In the genomic region with DNA sequence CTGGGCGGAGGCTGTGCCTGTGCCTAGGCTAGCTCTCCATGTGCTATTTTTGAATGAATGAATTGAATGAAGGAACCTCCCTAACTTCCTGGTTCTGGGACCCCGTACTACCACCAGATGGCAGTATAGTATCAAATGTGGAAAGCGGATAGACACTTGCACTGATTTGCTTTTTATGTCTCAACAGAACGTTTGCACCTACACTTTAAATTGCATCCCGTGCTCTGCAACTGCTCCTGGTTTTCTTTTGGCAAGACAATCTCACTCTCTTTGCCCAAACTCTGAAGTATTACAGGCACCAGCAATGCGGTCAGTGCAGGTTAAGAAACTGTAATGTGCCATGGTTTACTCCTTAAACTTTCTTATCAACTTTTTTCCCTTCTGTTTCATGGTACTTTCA, we compare ENCODE assay signal across 8 cellular contexts. TPM values are rescaled to one million over a fixed set of nuclear protein-coding genes. Genes with fewer than 3 reads are reported as not detected.
DNase-seq lines count a peak whose midpoint lies in the region; FAIRE-seq and TF ChIP-seq lines count a peak whose summit lies in the region.

No MANE protein-coding gene starts in this region.

- H3K4me3 Mint-ChIP-seq in mesothelial cell of epicardium, result no peak overlapping the region

- no peaks in the 10 kb centered on the region; a peak in 1 of 4 replicates for H3K9me3 ChIP-seq in H1 (ENCODE audit: insufficient read depth in 2 of 2, low read depth in 1 of 2, low read length in 1 of 2)
- no peaks in the 10 kb centered on the region for H3K9me3 ChIP-seq in uterus

- H3K23ac ChIP-seq in H1 (ENCODE audit: insufficient read length), result no peak overlapping the region

- H2BK5ac ChIP-seq in H1 (ENCODE audit: low read depth, low read length), result no peak overlapping the region

- peaks cover 11% of the 10 kb centered on the region for H3K23me2 ChIP-seq in H1 (ENCODE audit: low read depth, low read length)

- no peak overlapping the region for H3K18ac ChIP-seq in H1 (ENCODE audit: extremely low read depth, low read length)

- H3K27ac ChIP-seq in H1 (ENCODE audit: low read depth, low read length) (no peak overlapping the region), uterus (no peak overlapping the region)

- peaks cover 42% of the 10 kb centered on the region for H3K27me3 Mint-ChIP-seq in mesothelial cell of epicardium (ENCODE audit: low read depth)

- no peak overlapping the region for H4K91ac ChIP-seq in H1 (replicated peaks; ENCODE audit: insufficient read length, low read length)

- no peak overlapping the region for H3K56ac ChIP-seq in H1 (replicated peaks; ENCODE audit: insufficient read length, low read depth, low read length)

- intact Hi-C loops in uterus (cut with DNase I; ENCODE audit: low total_unique reads), result loop anchor here (10.0 kb wide), 1 partner anchor 1149 kb away; no protein-coding TSS in a partner anchor

- H4K8ac ChIP-seq in H1 (ENCODE audit: extremely low read depth, insufficient read depth, low read length), result no peak overlapping the region

- 26% methylated on average over 6 of the region's 6 CpGs; no CpG with 5 or more reads in 1 of the 2 experiments for WGBS in H1 (ENCODE audit: extremely low coverage in 1 of 2, insufficient coverage in 1 of 2, insufficient read length in 1 of 2, insufficient replicate concordance in 2 of 2, low coverage in 1 of 2, low lambda C conversion rate in 2 of 2, missing lambda C conversion rate in 1 of 2), 2 experiments

- H3K4me1 ChIP-seq in H1 (replicated peaks in 1 of 4; ENCODE audit: control insufficient read depth in 3 of 4, insufficient read depth in 4 of 4, low read length in 3 of 4) (peaks cover 2 to 20% (median 13%) of the 10 kb centered on the region in 4 experiments), uterus (no peaks in the 10 kb centered on the region)

- H3K4ac ChIP-seq in H1 (replicated peaks; ENCODE audit: insufficient read length, low read depth, low read length), result no peak overlapping the region

- no peak overlapping the region for H3K4me2 ChIP-seq in H1 (ENCODE audit: insufficient read depth in 1 of 2, low read depth in 2 of 2, low read length in 2 of 2)

- TF ChIP-seq POLR2A in H1 (IDR thresholded peaks at IDR 0.05; ENCODE audit: control extremely low read depth in 1 of 2, low read depth in 2 of 2, low read length in 2 of 2) (no peak), uterus (IDR thresholded peaks at IDR 0.05) (no peak)

- H3K9me3 Mint-ChIP-seq in mesothelial cell of epicardium, result no peaks in the 10 kb centered on the region

- H3K36me3 ChIP-seq in H1 (ENCODE audit: control insufficient read depth in 2 of 4, insufficient read depth in 4 of 4, low read length in 3 of 4) (no peaks in the 10 kb centered on the region), uterus (no peaks in the 10 kb centered on the region)

- H2BK120ac ChIP-seq in H1 (replicated peaks; ENCODE audit: low read depth, low read length), result no peak overlapping the region

- H2BK20ac ChIP-seq in H1 (ENCODE audit: low read length), result no peak overlapping the region

- no peak overlapping the region for H2BK15ac ChIP-seq in H1 (ENCODE audit: low read length)

- H2BK12ac ChIP-seq in H1 (ENCODE audit: low read depth, low read length), result no peak overlapping the region

- TF ChIP-seq RAD21 in H1 (IDR thresholded peaks at IDR 0.05 in 1 of 2, conservative IDR thresholded peaks at IDR 0.05 in 1 of 2; ENCODE audit: low read depth in 2 of 2, low read length in 2 of 2), result peak; percentile 97

- no peak overlapping the region for H2AFZ ChIP-seq in H1 (ENCODE audit: low read length)

- TF ChIP-seq CTCF in H1 (IDR thresholded peaks at IDR 0.05; ENCODE audit: control extremely low read depth in 1 of 3, insufficient read depth in 1 of 3, low read depth in 1 of 3, low read length in 3 of 3) (peak in 2 of 3 experiments; percentile 74 to 85; a peak in 3 of 4 replicates), mesothelial cell of epicardium (IDR thresholded peaks at IDR 0.05; ENCODE audit: unreplicated experiment) (peak; percentile 91), uterus (IDR thresholded peaks at IDR 0.05) (peak; percentile 87 to 91 (median 88))

- CTCF ChIA-PET in HEK293T (lab: Yijun Ruan, JAX), result interaction anchor here (0.6 to 5.2 kb wide), 18 partner anchors 8 to 1245 kb away, joined by 3 to 28 read pairs (median 4); no protein-coding TSS in a partner anchor
- CTCF ChIA-PET in H1 (lab: Charles Lee; ENCODE audit: partially characterized antibody), result interaction anchor here (0.6 to 9.4 kb wide), 38 partner anchors 9 to 1245 kb away, joined by 3 to 59 read pairs (median 3); no protein-coding TSS in a partner anchor

- H3K14ac ChIP-seq in H1 (ENCODE audit: insufficient read length), result no peak overlapping the region

- no peak for TF ChIP-seq EP300 in H1 (IDR thresholded peaks at IDR 0.05; ENCODE audit: borderline replicate concordance in 1 of 2, low read depth in 2 of 2, low read length in 2 of 2)

- no peak overlapping the region for H3K9ac ChIP-seq in H1 (replicated peaks in 1 of 4; ENCODE audit: extremely low read depth in 1 of 4, low read depth in 3 of 4, low read length in 3 of 4)

- peak; percentile 44 for DNase-seq in stimulated activated CD4-positive, alpha-beta T cell treated with anti-CD3 and anti-CD28 coated beads, Interleukin-15, amount 100 ng/mL, for 24 hours
- DNase-seq in stimulated activated CD4-positive, alpha-beta T cell treated with anti-CD3 and anti-CD28 coated beads, Interleukin-4, amount 100 ng/mL, for 1 hour, result no peak
- peak; percentile 39 for DNase-seq in HEK293T (ENCODE audit: extremely low spot score)
- peak; percentile 32 for DNase-seq in NCI-H1092 treated with DMSO at 0.1 percent for 48 hours (lab: John Stamatoyannopoulos, UW)
- DNase-seq in T1000 (lab: John Stamatoyannopoulos, UW), result peak; percentile 26
- peak in 1 of 2 experiments; percentile 62 for DNase-seq in H1 (ENCODE audit: low read depth in 1 of 2, low spot score in 2 of 2)
- peak; percentile 27 to 65 for DNase-seq in mesothelial cell of epicardium (ENCODE audit: low spot score in 2 of 2, unreplicated experiment in 2 of 2)
- DNase-seq in uterus, result peak; percentile 17 to 37

- no peaks in the 10 kb centered on the region for H3K79me2 ChIP-seq in H1 (ENCODE audit: control insufficient read depth in 1 of 2, insufficient read depth in 2 of 2, low read length in 2 of 2)

- H3K36me3 Mint-ChIP-seq in mesothelial cell of epicardium, result no peaks in the 10 kb centered on the region

- no peak overlapping the region for H2AK5ac ChIP-seq in H1 (ENCODE audit: low read depth, low read length)

- H4K5ac ChIP-seq in H1 (ENCODE audit: insufficient read length, low read depth, low read length), result no peak overlapping the region

- FAIRE-seq in H1 (lab: Jason Lieb, UNC), result peak; percentile 89

- H3K27ac Mint-ChIP-seq in mesothelial cell of epicardium, result no peak overlapping the region

- H3K79me1 ChIP-seq in H1 (ENCODE audit: low read depth, low read length), result no peaks in the 10 kb centered on the region

- peaks cover 0 to 4% of the 10 kb centered on the region in 2 experiments for H4K20me1 ChIP-seq in H1 (replicated peaks in 1 of 2; ENCODE audit: control insufficient read depth in 1 of 2, insufficient read depth in 2 of 2, low read length in 2 of 2)

- H3K4me3 ChIP-seq in H1 (ENCODE audit: extremely low read depth in 1 of 4, insufficient read depth in 2 of 4, low read depth in 3 of 4, low read length in 4 of 4) (no peak overlapping the region), uterus (no peak overlapping the region)

- H3K4me1 Mint-ChIP-seq in mesothelial cell of epicardium, result peaks cover 36% of the 10 kb centered on the region

- POLR2A ChIA-PET in HEK293T (lab: Yijun Ruan, JAX) (no interaction called here), H1 (lab: Charles Lee; ENCODE audit: partially characterized antibody) (no interaction called here)

- H3K27me3 ChIP-seq in H1 (replicated peaks in 1 of 4; ENCODE audit: control insufficient read depth in 3 of 4, extremely low read depth in 1 of 4, insufficient read depth in 3 of 4, low read length in 3 of 4) (peaks cover 3 to 7% (median 5%) of the 10 kb centered on the region in 4 experiments; a peak in 6 of 7 replicates), uterus (no peaks in the 10 kb centered on the region)

TF ChIP-seq in HEK293T, 16 proteins besides CTCF, POLR2A, EP300 and RAD21:
- TF ChIP-seq ELF4 (IDR thresholded peaks at IDR 0.05), result peak; percentile 59; the same call in 1 of the 2 replicates
- no peak for TF ChIP-seq FOXM1 (IDR thresholded peaks at IDR 0.05; ENCODE audit: borderline replicate concordance)

TF ChIP-seq in H1, 55 proteins besides CTCF, POLR2A, EP300 and RAD21:
- TF ChIP-seq BRCA1 (IDR thresholded peaks at IDR 0.05; ENCODE audit: low read depth, low read length), result 0 out of 2 replicates have a peak, but pooled peaks have one; percentile 19
- TF ChIP-seq JUN (IDR thresholded peaks at IDR 0.05; ENCODE audit: low read depth, low read length), result no peak

RNA-seq across cellular contexts. Expression of gene FZD8, which starts 6.5 kb away (rescaled TPM):
- total RNA-seq in H1 (2021; fragmentation: NEBNext Ultra II Directional; extraction: Animal tissue kit (Norgen Biotek cat#: 25700)), result 7.1 and 8.6 TPM in 2 replicates
- polyA plus RNA-seq in H1 (2011; rRNA removed), result 4.8 and 6.9 TPM in 2 replicates
- polyA plus RNA-seq in H1 (2011; cell fraction: cytosol; rRNA removed), result 4.2 TPM
- 7.7 TPM for polyA plus RNA-seq in H1 (2011; cell fraction: nucleus; rRNA removed)
- polyA plus RNA-seq in H1 (2012, experiment 1 of 2), result 6.2 to 7.5 TPM (median 7.1 TPM) in 4 replicates
- polyA plus RNA-seq in H1 (2012, experiment 2 of 2), result 5.9 TPM
- 5.1 TPM for polyA plus RNA-seq in H1 (2013, experiment 1 of 2)
- polyA plus RNA-seq in H1 (2013, experiment 2 of 2), result 4.7 TPM
- polyA minus RNA-seq in H1 (2011; rRNA and poly(A)+ RNA removed), result 3.8 and 4.1 TPM in 2 replicates
- polyA minus RNA-seq in H1 (2011; cell fraction: cytosol; rRNA and poly(A)+ RNA removed), result 12.2 TPM
- polyA minus RNA-seq in H1 (2011; cell fraction: nucleus; rRNA and poly(A)+ RNA removed), result 16.8 TPM
- total RNA-seq in mesothelial cell of epicardium (14.5 to 16.5 TPM (median 16.4 TPM) in 3 replicates), uterus (10 to 100 TPM in 1 of 4 donors, 1 to 10 TPM in 3; 1.8 to 14.9 (median 5.3) TPM)

RNA-seq across cellular contexts. Expression of gene GJD4, which starts 30.4 kb away (rescaled TPM):
- total RNA-seq in H1 (2021; fragmentation: NEBNext Ultra II Directional; extraction: Animal tissue kit (Norgen Biotek cat#: 25700)), result not detected in 2 replicates
- not detected in 2 replicates for polyA plus RNA-seq in H1 (2011; rRNA removed)
- polyA plus RNA-seq in H1 (2011; cell fraction: cytosol; rRNA removed), result not detected
- 0.09 TPM for polyA plus RNA-seq in H1 (2011; cell fraction: nucleus; rRNA removed)
- not detected in 4 replicates for polyA plus RNA-seq in H1 (2012, experiment 1 of 2)
- not detected for polyA plus RNA-seq in H1 (2012, experiment 2 of 2)
- not detected for polyA plus RNA-seq in H1 (2013, experiment 1 of 2)
- not detected for polyA plus RNA-seq in H1 (2013, experiment 2 of 2)
- polyA minus RNA-seq in H1 (2011; rRNA and poly(A)+ RNA removed), result not detected in 2 replicates
- not detected for polyA minus RNA-seq in H1 (2011; cell fraction: cytosol; rRNA and poly(A)+ RNA removed)
- not detected for polyA minus RNA-seq in H1 (2011; cell fraction: nucleus; rRNA and poly(A)+ RNA removed)
- not detected in 3 replicates for total RNA-seq in mesothelial cell of epicardium
- total RNA-seq in uterus, result not detected
